ENCODE assay signal across 8 cellular contexts in genomic region chr15:82540055-82540983, GRCh38. TPM values are rescaled to one million over a fixed set of nuclear protein-coding genes. Genes with fewer than 3 reads are reported as not detected.
DNase-seq lines count a peak whose midpoint lies in the region; ATAC-seq and TF ChIP-seq lines count a peak whose summit lies in the region.

Gene RPS17, minus strand, starts transcription at chr15:82540457. Its CDS starts 29 bp downstream, at chr15:82540428.

- intact Hi-C loops in left lung (cut with DNase I): no loop called here

- ATAC-seq in HG03196 (IDR thresholded peaks at IDR 0.05; ENCODE audit: unreplicated experiment) (peak; percentile 94), left lung (peak; percentile 98)

- H3K4me1 ChIP-seq in left lung: peaks cover 14 to 28% of the 10 kb centered on the region in 2 donors

- H3K27ac ChIP-seq in VCaP (peak within 1 kb of the TSS; percentile 98), left lung (peak within 1 kb of the TSS; percentile 85 to 86)

- peak within 1 kb of the TSS; percentile 96 for H3K27ac Mint-ChIP-seq in chondrocyte (ENCODE audit: unreplicated experiment)

- H3K36me3 Mint-ChIP-seq in chondrocyte (ENCODE audit: low read depth): peaks cover 25% of the 10 kb centered on the region

- DNase-seq in activated gamma-delta T cell treated with Interleukin-2 at 50 U/mL for 16 hours: peak; percentile 99
- no peak for DNase-seq in activated gamma-delta T cell (lab: John Stamatoyannopoulos, UW)
- peak; percentile 97 for DNase-seq in chondrocyte (ENCODE audit: low spot score)
- DNase-seq in left lung: peak; percentile 96 to 99
- peak; percentile 98 for DNase-seq in stimulated activated CD4-positive, alpha-beta T cell treated with anti-CD3 and anti-CD28 coated beads, Interleukin-4, amount 100 ng/mL, for 24 hours
- no peak for DNase-seq in NCI-H69 (lab: John Stamatoyannopoulos, UW)

- peaks cover 48% of the 10 kb centered on the region for H3K4me1 Mint-ChIP-seq in chondrocyte (ENCODE audit: low read depth)

- peak within 1 kb of the TSS; percentile 96 for H3K4me3 Mint-ChIP-seq in chondrocyte (ENCODE audit: unreplicated experiment)

- H3K9me3 ChIP-seq in left lung: no peaks in the 10 kb centered on the region

- peaks cover 0 to 9% of the 10 kb centered on the region in 2 donors for H3K27me3 ChIP-seq in left lung

- peak within 1 kb of the TSS; percentile 92 to 94 for H3K4me3 ChIP-seq in left lung

- no peaks in the 10 kb centered on the region for H3K9me3 Mint-ChIP-seq in chondrocyte (ENCODE audit: low read depth)

- TF ChIP-seq CTCF in VCaP (conservative IDR thresholded peaks at IDR 0.05) (peak; percentile 100), chondrocyte (IDR thresholded peaks at IDR 0.05) (peak; percentile 99), left lung (IDR thresholded peaks at IDR 0.05) (peak; percentile 100)

- H3K27me3 Mint-ChIP-seq in chondrocyte (ENCODE audit: low read depth): no peaks in the 10 kb centered on the region

- peaks cover 0 to 37% of the 10 kb centered on the region in 2 donors for H3K36me3 ChIP-seq in left lung

RNA-seq across cellular contexts. Expression of gene RPS17, which starts in this region (rescaled TPM):
- total RNA-seq in chondrocyte (991 to 1,247 TPM (median 1,001 TPM) in 3 replicates), left lung (1,000 to 10,000 TPM; 1,218 to 1,390 TPM)

Comparison
In these comparisons a context has a peak if more than half of its experiments do, and no peak if none do; other contexts are left out.
1. DNase-seq: peak in activated gamma-delta T cell treated with Interleukin-2 at 50 U/mL for 16 hours (single experiment), chondrocyte (single experiment), left lung (2 of 2) and stimulated activated CD4-positive, alpha-beta T cell treated with anti-CD3 and anti-CD28 coated beads, Interleukin-4, amount 100 ng/mL, for 24 hours (single experiment); none in activated gamma-delta T cell (single experiment) and NCI-H69 (single experiment).
2. Peak in every context shown above with its lines, with median percentiles within 50 percentile points of each other: CTCF ChIP-seq.